In genomic region chr2:182368996-182369395, GRCh38 we compare ENCODE assay signal across 23 cellular contexts.
"Had no signal": no experiment of that assay in that cellular context is flagged by ENCODE, and none has a peak within 500 bp of the region (broad histone marks: within the 10 kb centered on the region; RNA-seq: fewer than 3 reads in every experiment).

No MANE protein-coding gene starts in this region.

- H3K27me3 ChIP-seq: body of pancreas, colonic mucosa, gastrocnemius medialis, heart right ventricle, right atrium auricular region, tibial nerve had no signal

- H3K36me3 ChIP-seq: colonic mucosa, gastrocnemius medialis, heart right ventricle, prostate gland, right atrium auricular region, tibial nerve, WERI-Rb-1 had no signal

- H3K27ac Mint-ChIP-seq: activated naive CD8-positive, alpha-beta T cell; memory B cell; naive B cell had no signal

- H3K4me1 ChIP-seq: body of pancreas, prostate gland had no signal

- H3K27ac ChIP-seq: body of pancreas, colonic mucosa, prostate gland, WERI-Rb-1 had no signal

- H3K4me1 Mint-ChIP-seq: central memory CD8-positive, alpha-beta T cell; memory B cell; naive B cell had no signal

- H3K4me3 Mint-ChIP-seq: activated naive CD8-positive, alpha-beta T cell; central memory CD8-positive, alpha-beta T cell; memory B cell; naive B cell; neural crest cell had no signal

- H3K27me3 Mint-ChIP-seq: activated naive CD8-positive, alpha-beta T cell; central memory CD8-positive, alpha-beta T cell; naive B cell had no signal

- H3K36me3 Mint-ChIP-seq: activated naive CD8-positive, alpha-beta T cell; memory B cell; naive B cell had no signal

- H3K4me3 ChIP-seq: body of pancreas, colonic mucosa, gastrocnemius medialis, heart right ventricle, mucosa of descending colon, prostate gland, right atrium auricular region, tibial nerve had no signal

- DNase-seq: activated CD4-positive, alpha-beta T cell treated with anti-CD3 and anti-CD28 coated beads for 1 hour; activated CD4-positive, alpha-beta T cell treated with anti-CD3 and anti-CD28 coated beads, Interleukin-2, amount 50 U/mL, for 48 hours; activated T-cell treated with anti-CD3 and anti-CD28 coated beads for 4 hours; amniotic stem cell; body of pancreas; colonic mucosa; heart right ventricle; left ventricle myocardium superior; mucosa of descending colon; naive B cell; stimulated activated CD4-positive, alpha-beta T cell treated with anti-CD3 and anti-CD28 coated beads, Interleukin-2, amount 100 ng/mL, for 24 hours; stimulated activated naive CD4-positive, alpha-beta T cell treated with Interleukin-2 at 50 U/mL for 16 hours; T-helper 2 cell; WERI-Rb-1 had no signal

- ATAC-seq: body of pancreas, esophagus mucosa, left ventricle myocardium superior, mucosa of descending colon had no signal

- H3K9me3 ChIP-seq: body of pancreas, colonic mucosa, gastrocnemius medialis, mucosa of descending colon, prostate gland had no signal
